9 cellular contexts compared by ENCODE assay signal in the genomic region with DNA sequence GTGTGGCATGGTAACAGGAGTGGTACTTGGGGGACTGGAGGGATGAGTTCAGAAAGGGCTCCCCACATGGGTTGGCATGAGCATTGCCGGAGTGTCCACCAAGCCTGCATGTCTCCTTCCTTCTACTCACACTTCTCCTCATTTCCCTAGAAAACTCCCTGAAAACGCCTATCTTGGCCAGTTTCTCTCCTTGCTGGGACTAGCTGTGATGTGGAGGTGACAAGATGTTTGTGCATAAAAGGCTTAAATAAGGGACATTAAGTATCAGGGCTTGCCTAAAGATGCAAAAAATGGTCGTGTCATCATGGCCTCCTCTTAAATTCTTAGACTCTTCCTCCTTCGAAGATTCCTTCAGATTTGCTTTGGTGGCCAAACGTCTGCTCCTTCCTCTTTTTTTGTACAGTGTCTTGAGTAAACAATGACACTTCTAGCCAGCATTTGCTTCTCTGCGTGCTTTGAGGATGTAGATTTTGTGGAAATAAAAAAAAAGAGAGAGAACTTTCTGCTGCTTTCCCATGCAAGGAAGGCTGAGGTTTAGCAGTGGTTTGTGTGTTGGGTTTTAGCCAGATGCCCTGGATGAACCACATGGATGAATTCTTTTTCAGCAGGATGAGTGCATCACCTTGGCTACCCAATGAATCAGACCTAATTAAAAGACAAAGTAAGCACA.
DNase-seq lines count a peak whose midpoint lies in the region; ATAC-seq and TF ChIP-seq lines count a peak whose summit lies in the region.
"Had no signal": no experiment of that assay in that cellular context is flagged by ENCODE, and none has a peak within 500 bp of the region (broad histone marks: within the 10 kb centered on the region; RNA-seq: fewer than 3 reads in every experiment).

No MANE protein-coding gene starts in this region.

- H3K27ac ChIP-seq in PC-3 (ENCODE audit: low read length) (peak overlapping the region; percentile 94), fibroblast of lung (ENCODE audit: insufficient read depth, low read length) (no peak overlapping the region)

- H3K79me2 ChIP-seq in PC-3 (ENCODE audit: low read length) (no peaks in the 10 kb centered on the region), fibroblast of lung (ENCODE audit: control insufficient read depth, insufficient read depth, low read length) (no peaks in the 10 kb centered on the region)

- no TSS peak for BruUV-seq in PC-3 (replicated peaks; lab: Mats Ljungman, UMichigan)

- H3K36me3 ChIP-seq in PC-3 (ENCODE audit: low read depth, low read length) (no peaks in the 10 kb centered on the region), fibroblast of lung (ENCODE audit: control insufficient read depth, insufficient read depth, low read length) (no peaks in the 10 kb centered on the region)

- peak overlapping the region; percentile 59 for H3K4me2 ChIP-seq in PC-3 (ENCODE audit: low read length)
- no peak overlapping the region for H3K4me2 ChIP-seq in fibroblast of lung (ENCODE audit: extremely low read depth, insufficient read depth, low read length)

- H4K20me1 ChIP-seq in PC-3 (ENCODE audit: low read length) (no peaks in the 10 kb centered on the region), fibroblast of lung (ENCODE audit: control insufficient read depth, extremely low read depth, insufficient read depth, low read length) (no peaks in the 10 kb centered on the region)

- no peaks in the 10 kb centered on the region for H3K9me2 ChIP-seq in PC-3 (replicated peaks; ENCODE audit: low read length)

- H3K9ac ChIP-seq in PC-3 (ENCODE audit: low read length) (peak overlapping the region; percentile 51), fibroblast of lung (ENCODE audit: insufficient read depth, low read length) (no peak overlapping the region)

- peak; percentile 68 for ATAC-seq in PC-3
- ATAC-seq: naive thymus-derived CD8-positive, alpha-beta T cell had no signal

- H3K9me3 ChIP-seq in PC-3 (ENCODE audit: low read length) = no peaks in the 10 kb centered on the region
- no peaks in the 10 kb centered on the region for H3K9me3 ChIP-seq in fibroblast of lung (ENCODE audit: control insufficient read depth, insufficient read depth, low read depth, low read length)

- H3K27me3 ChIP-seq in PC-3 (ENCODE audit: low read length) (no peaks in the 10 kb centered on the region), fibroblast of lung (ENCODE audit: control insufficient read depth, insufficient read depth, low read length) (no peaks in the 10 kb centered on the region)

- DNase-seq in PC-3 (peak; percentile 83), fibroblast of lung (ENCODE audit: low read depth in 2 of 2) (peak; percentile 20 to 97), skeletal muscle cell (ENCODE audit: low read depth) (peak; percentile 67), NCI-H1092 (lab: John Stamatoyannopoulos, UW) (no peak), iPS-NIHi11 (ENCODE audit: low spot score) (no peak)
- DNase-seq in stimulated activated CD4-positive, alpha-beta T cell treated with anti-CD3 and anti-CD28 coated beads, Interleukin-4, amount 100 ng/mL, for 24 hours = no peak
- DNase-seq: cerebellar nuclear complex; naive thymus-derived CD8-positive, alpha-beta T cell had no signal

- H3F3A ChIP-seq in PC-3 (ENCODE audit: low read length, unreplicated experiment) = no peaks in the 10 kb centered on the region

- H3K4me1 ChIP-seq in PC-3 (ENCODE audit: insufficient read depth, low read length) = peaks cover 38% of the 10 kb centered on the region
- H3K4me1 ChIP-seq in fibroblast of lung (ENCODE audit: control insufficient read depth, extremely low read depth, insufficient read depth, low read length) = peaks cover 5% of the 10 kb centered on the region

- intact Hi-C loops in PC-3 (cut with micrococcal nuclease) = loop anchor here (5.0 kb wide), 1 partner anchor 233 kb away; no protein-coding TSS in a partner anchor

- CTCF ChIA-PET in PC-3 (lab: Charles Lee) = no interaction called here

- TF ChIP-seq CTCF in GM12872 (IDR thresholded peaks at IDR 0.05; ENCODE audit: insufficient read depth, low read depth, low read length) (peak; percentile 18; the same call in 1 of the 3 replicates), PC-3 (conservative IDR thresholded peaks at IDR 0.05; ENCODE audit: low read depth, low read length) (no peak), fibroblast of lung (conservative IDR thresholded peaks at IDR 0.05 in 1 of 2, IDR thresholded peaks at IDR 0.05 in 1 of 2; ENCODE audit: low read depth in 1 of 2, low read length in 2 of 2) (no peak)

- H3K4me3 ChIP-seq in PC-3 (ENCODE audit: low read length) = no peak overlapping the region
- H3K4me3 ChIP-seq in fibroblast of lung (replicated peaks in 1 of 4; ENCODE audit: control extremely low read depth in 1 of 4, insufficient read depth in 1 of 4, low read depth in 3 of 4, low read length in 4 of 4) = no peak overlapping the region
- no peak overlapping the region for H3K4me3 ChIP-seq in skeletal muscle cell (ENCODE audit: low read depth, low read length)

- POLR2A ChIA-PET in PC-3 (lab: Charles Lee; ENCODE audit: unreplicated experiment) = no interaction called here

- H2AFZ ChIP-seq in PC-3 (ENCODE audit: low read length) (peak overlapping the region; percentile 16; the same call in 1 of the 2 replicates), fibroblast of lung (ENCODE audit: low read length) (peak overlapping the region; percentile 11)

Comparison
In these comparisons a context has a peak if more than half of its experiments do, and no peak if none do; other contexts are left out.
1. DNase-seq: peak in PC-3 (single experiment), fibroblast of lung (2 of 2) and skeletal muscle cell (single experiment); none in NCI-H1092 (single experiment), iPS-NIHi11 (single experiment) and stimulated activated CD4-positive, alpha-beta T cell treated with anti-CD3 and anti-CD28 coated beads, Interleukin-4, amount 100 ng/mL, for 24 hours (single experiment).